In the genomic region with DNA sequence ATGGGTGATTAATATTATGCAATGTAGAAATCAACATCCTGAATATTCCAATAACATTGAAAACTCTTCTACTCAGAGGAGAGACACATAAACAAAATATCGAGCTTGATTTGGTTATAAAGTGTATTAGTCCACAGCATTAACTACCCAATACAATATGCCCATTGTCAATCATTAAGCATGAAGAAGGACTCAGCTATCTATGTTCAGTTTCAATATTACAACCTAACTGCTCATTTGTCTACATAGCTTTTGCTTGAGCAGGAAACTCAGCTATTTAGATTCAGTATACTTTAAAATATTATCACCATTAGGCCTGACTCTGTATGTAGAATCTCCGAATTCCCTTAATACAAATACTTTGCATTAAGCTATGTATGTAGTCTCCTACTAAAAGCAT, we compare ENCODE assay signal across 10 cellular contexts.
"Had no signal": no experiment of that assay in that cellular context is flagged by ENCODE, and none has a peak within 500 bp of the region (broad histone marks: within the 10 kb centered on the region; RNA-seq: fewer than 3 reads in every experiment).

No MANE protein-coding gene starts in this region.

- FAIRE-seq: H1, H54, HTR-8/SVneo, K562 had no signal

- DNase-seq: H9, HCEC 1CT, IMR-90, Kasumi-1, KG1 had no signal

- ATAC-seq: GM23338, K562 had no signal
